Comparison of ENCODE assay signal across 10 cellular contexts in the genomic region with DNA sequence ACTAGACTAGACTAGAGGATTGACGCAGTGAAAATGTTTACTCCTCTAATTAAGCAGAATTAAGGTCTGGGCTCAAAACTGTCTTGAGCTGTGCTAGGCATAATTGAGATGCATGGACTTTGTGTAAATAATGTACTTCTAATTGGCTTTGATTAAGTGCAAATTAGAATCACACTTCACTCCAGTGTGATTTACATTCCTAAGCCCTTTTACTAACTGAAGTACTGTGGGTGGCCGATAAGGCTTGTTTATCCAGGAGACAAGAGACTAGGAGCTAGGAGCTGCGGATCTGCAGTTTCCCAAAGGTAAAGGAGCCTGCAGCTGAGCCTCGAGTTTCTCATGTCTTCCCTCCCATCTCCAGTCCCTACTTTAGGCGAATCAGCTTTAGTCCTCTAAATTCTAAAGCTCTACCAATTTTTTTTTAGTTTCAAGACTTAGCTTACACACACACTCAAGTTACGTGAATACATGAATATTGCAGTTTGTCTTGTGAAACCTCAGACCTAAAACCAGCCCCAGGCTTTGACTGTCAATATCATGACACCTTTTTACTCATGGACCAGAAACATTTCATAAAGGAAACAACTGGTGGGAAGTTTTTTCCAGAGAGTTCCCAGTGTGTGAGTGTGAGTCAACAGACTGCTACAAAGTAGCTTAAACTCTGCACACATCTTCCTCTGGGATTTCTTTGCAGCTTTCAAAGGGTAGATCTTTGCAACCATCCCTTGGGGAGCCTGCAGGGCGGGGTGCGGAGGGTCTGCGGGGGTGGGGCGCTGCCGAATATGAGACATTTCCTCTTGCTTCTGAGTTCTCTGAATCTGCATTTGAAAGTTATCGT.
A peak's percentile ranks its signal among the peaks of the same experiment; 100 is the strongest.
DNase-seq lines count a peak whose midpoint lies in the region; ATAC-seq and TF ChIP-seq lines count a peak whose summit lies in the region.
"Had no signal": no experiment of that assay in that cellular context is flagged by ENCODE, and none has a peak within 500 bp of the region (broad histone marks: within the 10 kb centered on the region; RNA-seq: fewer than 3 reads in every experiment).

No MANE protein-coding gene starts in this region.

- H3K4me1 ChIP-seq in GM23248 (ENCODE audit: insufficient read depth) = peaks cover 29% of the 10 kb centered on the region

- DNase-seq in AG04450 (ENCODE audit: low read depth, low spot score) = peak; percentile 85
- peak; percentile 94 for DNase-seq in GM23248
- DNase-seq in brain microvascular endothelial cell = peak; percentile 90
- DNase-seq in iris pigment epithelial cell (ENCODE audit: low read depth) = peak; percentile 79
- DNase-seq in kidney glomerular epithelial cell (lab: John Stamatoyannopoulos, UW) = no peak
- no peak for DNase-seq in NK-92 (lab: John Stamatoyannopoulos, UW; ENCODE audit: unreplicated experiment)
- DNase-seq in NCI-H2196 (lab: John Stamatoyannopoulos, UW; ENCODE audit: unreplicated experiment) = no peak
- DNase-seq: activated CD4-positive, alpha-beta T cell treated with anti-CD3 and anti-CD28 coated beads, Interleukin-2, amount 10 ng/mL, durations not matched to agents 24 days and 14 days had no signal

- peak overlapping the region; percentile 64 for H3K4me2 ChIP-seq in GM23248 (ENCODE audit: unreplicated experiment)

- H3K27ac ChIP-seq in AG04450 (ENCODE audit: low read depth, low read length) = peak overlapping the region; percentile 91
- H3K27ac ChIP-seq in GM23248 = peak overlapping the region; percentile 86
- peak overlapping the region; percentile 86 for H3K27ac ChIP-seq in brain microvascular endothelial cell
- H3K27ac ChIP-seq: RWPE1 had no signal

- H3K4me3 ChIP-seq in AG04450 (ENCODE audit: low read depth, low read length) = no peak overlapping the region
- no peak overlapping the region for H3K4me3 ChIP-seq in GM23248
- H3K4me3 ChIP-seq in brain microvascular endothelial cell (ENCODE audit: low read depth, low read length) = no peak overlapping the region

- no peak overlapping the region for H2AFZ ChIP-seq in GM23248

- H3K27me3 ChIP-seq in AG04450 (ENCODE audit: control insufficient read depth, insufficient read depth, low read length) (no peaks in the 10 kb centered on the region), GM23248 (replicated peaks; ENCODE audit: insufficient read depth) (no peaks in the 10 kb centered on the region), brain microvascular endothelial cell (replicated peaks) (no peaks in the 10 kb centered on the region)

- H3K9ac ChIP-seq in GM23248 = peak overlapping the region; percentile 67

- TF ChIP-seq CTCF in AG04450 (IDR thresholded peaks at IDR 0.05; ENCODE audit: low read depth, low read length) (no peak), brain microvascular endothelial cell (IDR thresholded peaks at IDR 0.05; ENCODE audit: low read depth, low read length, missing control alignments) (no peak)

- WGBS in GM23248 (ENCODE audit: low coverage in 1 of 2, low lambda C conversion rate in 2 of 2, missing lambda C conversion rate in 2 of 2), 2 experiments = 41 to 47% methylated on average over 10 to 12 of the region's 12 CpGs

- in situ Hi-C loops in GM23248 (cut with MboI) (no loop called here), brain microvascular endothelial cell (cut with HindIII; ENCODE audit: low pct_ligation_motif_present, low sequenced_read_pairs) (no loop called here)

- H3K9me2 ChIP-seq in GM23248 (ENCODE audit: insufficient read depth) = no peaks in the 10 kb centered on the region

- no peaks in the 10 kb centered on the region for H3K79me2 ChIP-seq in GM23248 (ENCODE audit: insufficient read depth)

- H3F3A ChIP-seq in GM23248 (ENCODE audit: insufficient read depth) = peaks cover 29% of the 10 kb centered on the region

- no peaks in the 10 kb centered on the region for H4K20me1 ChIP-seq in GM23248 (ENCODE audit: insufficient read depth)

- POLR2A ChIA-PET in AG04450 (lab: Yijun Ruan, JAX) = interaction anchor here (0.7 to 1.6 kb wide), 5 partner anchors 9 to 114 kb away, joined by 3 to 10 read pairs (median 4); a partner anchor contains a TSS

- ATAC-seq in GM19452 (IDR thresholded peaks at IDR 0.05; ENCODE audit: unreplicated experiment) = no peak

- CTCF ChIA-PET in AG04450 (lab: Charles Lee) = interaction anchor here (0.6 to 1.1 kb wide), 2 partner anchors 15 to 32 kb away, joined by 3 to 4 read pairs; no protein-coding TSS in a partner anchor

- no peaks in the 10 kb centered on the region for H3K9me3 ChIP-seq in AG04450 (ENCODE audit: control insufficient read depth, insufficient read depth, low read length)
- no peaks in the 10 kb centered on the region for H3K9me3 ChIP-seq in GM23248 (ENCODE audit: low read depth)

- H3K36me3 ChIP-seq in GM23248 (ENCODE audit: low read depth) (no peaks in the 10 kb centered on the region), brain microvascular endothelial cell (replicated peaks) (no peaks in the 10 kb centered on the region)

Comparison
In these comparisons a context has a peak if more than half of its experiments do, and no peak if none do; other contexts are left out.
1. DNase-seq: peak in AG04450 (single experiment), GM23248 (single experiment), brain microvascular endothelial cell (single experiment) and iris pigment epithelial cell (single experiment); none in kidney glomerular epithelial cell (single experiment), NK-92 (single experiment) and NCI-H2196 (single experiment).
2. Peak in every context shown above with its lines, with median percentiles within 50 percentile points of each other: H3K27ac ChIP-seq.